ENCODE assay signal across 8 cellular contexts in genomic region chr5:138752951-138753793, GRCh38. TPM values are rescaled to one million over a fixed set of nuclear protein-coding genes. Genes with fewer than 3 reads are reported as not detected.
DNase-seq lines count a peak whose midpoint lies in the region; ATAC-seq, FAIRE-seq and TF ChIP-seq lines count a peak whose summit lies in the region.

Gene CTNNA1, plus strand, starts transcription at chr5:138753425. Its CDS starts 28,500 bp downstream, at chr5:138781925.

- H3K9me3 ChIP-seq in MG63: no peaks in the 10 kb centered on the region
- no peaks in the 10 kb centered on the region for H3K9me3 ChIP-seq in K562 (replicated peaks; ENCODE audit: control insufficient read depth, insufficient read depth, low read depth, low read length)

- DNase-seq in Caki2 (ENCODE audit: low read depth) (peak; percentile 72), MG63 (peak; percentile 83), T1000 (lab: John Stamatoyannopoulos, UW) (peak; percentile 64), K562 (ENCODE audit: extremely low read depth in 1 of 4, low spot score in 3 of 4) (peak; percentile 79 to 94 (median 93)), hypothalamus (lab: John Stamatoyannopoulos, UW) (peak in 49 of 51 donors; percentile 15 to 85 (median 56)), sciatic nerve (ENCODE audit: low spot score) (peak; percentile 90), NCI-H2171 (lab: John Stamatoyannopoulos, UW) (no peak)

- peaks cover 46% of the 10 kb centered on the region for H3K79me2 ChIP-seq in K562 (ENCODE audit: control insufficient read depth, insufficient read depth, low read length)

- H3K9me1 ChIP-seq in K562 (ENCODE audit: control insufficient read depth, insufficient read depth, low read length): no peaks in the 10 kb centered on the region

- H3K4me3 ChIP-seq in MG63 (peak within 1 kb of the TSS; percentile 94), K562 (peak within 1 kb of the TSS; percentile 98)

- FAIRE-seq in K562 (lab: Jason Lieb, UNC): no peak

- peaks cover 32% of the 10 kb centered on the region for H3K36me3 ChIP-seq in MG63
- H3K36me3 ChIP-seq in K562 (ENCODE audit: control insufficient read depth, insufficient read depth, low read length): peaks cover 12% of the 10 kb centered on the region; the same call in 2 of the 3 replicates

- TF ChIP-seq RAD21 in K562 (CRISPR knock-in tag; conservative IDR thresholded peaks at IDR 0.05 in 1 of 2, IDR thresholded peaks at IDR 0.05 in 1 of 2): no peak

- intact Hi-C loops in K562 (cut with micrococcal nuclease) (loop anchor here (5.0 kb wide), 1 partner anchor 111 kb away; no protein-coding TSS in a partner anchor), sciatic nerve (cut with DNase I) (no loop called here)

- H2AFZ ChIP-seq in K562 (ENCODE audit: low read depth, low read length): peak within 1 kb of the TSS; percentile 97

- ATAC-seq in GM21528 (IDR thresholded peaks at IDR 0.05; ENCODE audit: low FRiP score, unreplicated experiment) (peak; percentile 53), K562 (peak; percentile 77), sciatic nerve (peak; percentile 74)

- POLR2A ChIA-PET in K562 (lab: Yijun Ruan, JAX): interaction anchor here (0.6 to 1.7 kb wide), 10 partner anchors 9 to 113 kb away, joined by 3 to 8 read pairs (median 4); no protein-coding TSS in a partner anchor

- H3K4me2 ChIP-seq in K562 (ENCODE audit: insufficient read depth, low read length): peak within 1 kb of the TSS; percentile 90

- peak; percentile 95 for TF ChIP-seq EP300 in K562 (IDR thresholded peaks at IDR 0.05; ENCODE audit: low read length)

- peaks cover 15 to 21% of the 10 kb centered on the region in 2 experiments; a peak in 4 of 5 replicates for H3K4me1 ChIP-seq in K562 (replicated peaks in 1 of 2; ENCODE audit: control insufficient read depth in 2 of 2, insufficient read depth in 2 of 2, low read length in 2 of 2)

- peaks cover 12% of the 10 kb centered on the region; the same call in 1 of the 2 replicates for H4K20me1 ChIP-seq in K562 (replicated peaks; ENCODE audit: control insufficient read depth, insufficient read depth, low read length)

- peak within 1 kb of the TSS; percentile 91 for H3K27ac ChIP-seq in K562 (ENCODE audit: extremely low read depth, low read depth, low read length)

- no peak for TF ChIP-seq CTCF in K562 (IDR thresholded peaks at IDR 0.05 in 2 of 3, conservative IDR thresholded peaks at IDR 0.05 in 1 of 3; ENCODE audit: insufficient read depth in 2 of 3, low read depth in 1 of 3, low read length in 3 of 3)

- 2% methylated on average over 47 of the region's 102 CpGs for WGBS in K562 (ENCODE audit: insufficient coverage, low coverage, missing lambda C conversion rate)

- CTCF ChIA-PET in K562 (lab: Yijun Ruan, JAX; ENCODE audit: low intra/inter-chr PET ratio): no interaction called here

- no TSS peak for BruUV-seq in K562 (replicated peaks; lab: Mats Ljungman, UMichigan)

- H3K9ac ChIP-seq in K562 (ENCODE audit: insufficient read depth in 1 of 2, low read depth in 2 of 2, low read length in 2 of 2): peak within 1 kb of the TSS; percentile 82 to 94

- no peaks in the 10 kb centered on the region for H3K27me3 ChIP-seq in MG63
- no peaks in the 10 kb centered on the region for H3K27me3 ChIP-seq in K562 (ENCODE audit: control insufficient read depth in 2 of 2, insufficient read depth in 2 of 2, low read length in 2 of 2)

- peak; percentile 55 for TF ChIP-seq POLR2A in K562 (conservative IDR thresholded peaks at IDR 0.05)

- in situ Hi-C loops in Caki2 (cut with HindIII; ENCODE audit: low pct_unique_long_range_greater_than_20kb, low sequenced_read_pairs): no loop called here
- in situ Hi-C loops in K562 (cut with MboI): no loop called here

TF ChIP-seq in K562, 482 proteins besides CTCF, POLR2A, EP300 and RAD21 (continues in another document):
- TF ChIP-seq ZBTB12 (CRISPR knock-in tag; IDR thresholded peaks at IDR 0.05): no peak
- TF ChIP-seq CBX1 (IDR thresholded peaks at IDR 0.05; ENCODE audit: low read depth): no peak
- TF ChIP-seq KDM5B (IDR thresholded peaks at IDR 0.05; ENCODE audit: insufficient replicate concordance, low read depth, low read length): peak; percentile 70
- TF ChIP-seq ZNF318 (IDR thresholded peaks at IDR 0.05; ENCODE audit: borderline replicate concordance in 1 of 2, low read depth in 1 of 2): no peak

RNA-seq across cellular contexts. Expression of gene CTNNA1, which starts in this region (rescaled TPM):
- 233 and 268 TPM in 2 replicates for total RNA-seq in Caki2 (2014; rRNA removed; shearing (Covaris generic); ENCODE audit: low replicate concordance)
- 394 TPM in 2 replicates for total RNA-seq in MG63 (2014; rRNA removed; shearing (Covaris generic); ENCODE audit: low replicate concordance)
- total RNA-seq in K562 (2011; cell fraction: chromatin; rRNA removed; ENCODE audit: low replicate concordance): 91.6 and 154 TPM in 2 replicates
- total RNA-seq in K562 (2011; cell fraction: nucleolus; rRNA removed): 41.4 and 47.6 TPM in 2 replicates
- 67.2 and 98.1 TPM in 2 replicates for total RNA-seq in K562 (2011; cell fraction: nucleoplasm; rRNA removed)
- total RNA-seq in K562 (2014; rRNA removed) (102 and 124 TPM in 2 replicates), K562 (2014; rRNA removed; fragmentation: Illumina TruSeq; extraction: Trizol) (89.1 and 102 TPM in 2 replicates), K562 (2015; rRNA removed; fragmentation: Illumina TruSeq; extraction: Trizol) (89.8 and 90.0 TPM in 2 replicates), K562 (2021) (105 and 117 TPM in 2 replicates), sciatic nerve (485 TPM)
- polyA plus RNA-seq in K562 (2011; rRNA removed) (29.6 and 32.5 TPM in 2 replicates), K562 (2014; fragmentation: Illumina TruSeq; extraction: Trizol) (101 and 107 TPM in 2 replicates), K562 (2014; fragmentation: Nextera tagmentation; extraction: Ambion mirVana) (10 to 100 TPM; 72.8 to 76.5 TPM), K562 (2014; rRNA removed) (59.6 and 72.3 TPM in 2 replicates)
- polyA plus RNA-seq in K562 (2011; cell fraction: cytosol; rRNA removed): 44.7 and 48.7 TPM in 2 replicates
- 57.0 and 67.8 TPM in 2 replicates for polyA plus RNA-seq in K562 (2011; cell fraction: nucleus; rRNA removed)
- 103 and 163 TPM in 2 replicates for polyA plus RNA-seq in K562 (2012)
- polyA minus RNA-seq in K562 (2011; rRNA and poly(A)+ RNA removed): 47.1 and 55.3 TPM in 2 replicates
- polyA minus RNA-seq in K562 (2011; cell fraction: cytosol; rRNA and poly(A)+ RNA removed): 94.4 and 124 TPM in 2 replicates
- polyA minus RNA-seq in K562 (2011; cell fraction: nucleus; rRNA and poly(A)+ RNA removed): 31.5 and 43.1 TPM in 2 replicates
